1 cellular context compared by ENCODE assay signal in genomic region chr22:24175160-24175808, GRCh38.
TF ChIP-seq lines count a peak whose summit lies in the region.

No MANE protein-coding gene starts in this region.

TF ChIP-seq in K562, 482 proteins besides CTCF, POLR2A, EP300 and RAD21 (continued from another document and continues in another):
- TF ChIP-seq RCOR1 (IDR thresholded peaks at IDR 0.05; ENCODE audit: borderline replicate concordance in 1 of 2, low read depth in 2 of 2, low read length in 2 of 2) (0 out of 4 replicates have a peak, but pooled peaks of 1 of the 2 experiments have one; percentile 52), TFAM (CRISPR knock-in tag; conservative IDR thresholded peaks at IDR 0.05) (no peak), POLR2G (IDR thresholded peaks at IDR 0.05; ENCODE audit: low read depth, low read length) (peak; percentile 44; the same call in 1 of the 2 replicates), STAG1 (CRISPR knock-in tag; IDR thresholded peaks at IDR 0.05; ENCODE audit: borderline replicate concordance) (peak; percentile 72; the same call in 1 of the 2 replicates), BRF2 (IDR thresholded peaks at IDR 0.05; ENCODE audit: borderline replicate concordance, insufficient read depth, insufficient read length) (no peak), PHF8 (IDR thresholded peaks at IDR 0.05; ENCODE audit: borderline replicate concordance, low read length) (no peak), CTBP1 (IDR thresholded peaks at IDR 0.05; ENCODE audit: borderline replicate concordance) (no peak), ZNF407 (IDR thresholded peaks at IDR 0.05; ENCODE audit: low read depth) (no peak), NFIC (IDR thresholded peaks at IDR 0.05) (0 out of 2 replicates have a peak, but pooled peaks have one; percentile 18), CHD2 (IDR thresholded peaks at IDR 0.05; ENCODE audit: low read depth, low read length) (no peak), ETV6 (IDR thresholded peaks at IDR 0.05; ENCODE audit: borderline replicate concordance in 1 of 2, low read depth in 2 of 2, low read length in 1 of 2) (no peak), ETV6 (CRISPR knock-in tag; IDR thresholded peaks at IDR 0.05; ENCODE audit: borderline replicate concordance) (no peak), YBX1 (IDR thresholded peaks at IDR 0.05) (no peak), HCFC1 (IDR thresholded peaks at IDR 0.05; ENCODE audit: low read depth, low read length) (no peak), ZNF76 (CRISPR knock-in tag; IDR thresholded peaks at IDR 0.05; ENCODE audit: borderline replicate concordance) (no peak), ZNF121 (CRISPR knock-in tag; conservative IDR thresholded peaks at IDR 0.05) (no peak), ZNF431 (CRISPR knock-in tag; IDR thresholded peaks at IDR 0.05) (no peak), BACH1 (tag; IDR thresholded peaks at IDR 0.05) (no peak), MBD2 (IDR thresholded peaks at IDR 0.05; ENCODE audit: borderline replicate concordance, low read depth) (no peak), KAT8 (IDR thresholded peaks at IDR 0.05; ENCODE audit: low read depth) (no peak), E4F1 (CRISPR knock-in tag; IDR thresholded peaks at IDR 0.05; ENCODE audit: borderline replicate concordance) (no peak), BHLHE40 (IDR thresholded peaks at IDR 0.05; ENCODE audit: low read length) (no peak)
- TF ChIP-seq, protein P1, sequence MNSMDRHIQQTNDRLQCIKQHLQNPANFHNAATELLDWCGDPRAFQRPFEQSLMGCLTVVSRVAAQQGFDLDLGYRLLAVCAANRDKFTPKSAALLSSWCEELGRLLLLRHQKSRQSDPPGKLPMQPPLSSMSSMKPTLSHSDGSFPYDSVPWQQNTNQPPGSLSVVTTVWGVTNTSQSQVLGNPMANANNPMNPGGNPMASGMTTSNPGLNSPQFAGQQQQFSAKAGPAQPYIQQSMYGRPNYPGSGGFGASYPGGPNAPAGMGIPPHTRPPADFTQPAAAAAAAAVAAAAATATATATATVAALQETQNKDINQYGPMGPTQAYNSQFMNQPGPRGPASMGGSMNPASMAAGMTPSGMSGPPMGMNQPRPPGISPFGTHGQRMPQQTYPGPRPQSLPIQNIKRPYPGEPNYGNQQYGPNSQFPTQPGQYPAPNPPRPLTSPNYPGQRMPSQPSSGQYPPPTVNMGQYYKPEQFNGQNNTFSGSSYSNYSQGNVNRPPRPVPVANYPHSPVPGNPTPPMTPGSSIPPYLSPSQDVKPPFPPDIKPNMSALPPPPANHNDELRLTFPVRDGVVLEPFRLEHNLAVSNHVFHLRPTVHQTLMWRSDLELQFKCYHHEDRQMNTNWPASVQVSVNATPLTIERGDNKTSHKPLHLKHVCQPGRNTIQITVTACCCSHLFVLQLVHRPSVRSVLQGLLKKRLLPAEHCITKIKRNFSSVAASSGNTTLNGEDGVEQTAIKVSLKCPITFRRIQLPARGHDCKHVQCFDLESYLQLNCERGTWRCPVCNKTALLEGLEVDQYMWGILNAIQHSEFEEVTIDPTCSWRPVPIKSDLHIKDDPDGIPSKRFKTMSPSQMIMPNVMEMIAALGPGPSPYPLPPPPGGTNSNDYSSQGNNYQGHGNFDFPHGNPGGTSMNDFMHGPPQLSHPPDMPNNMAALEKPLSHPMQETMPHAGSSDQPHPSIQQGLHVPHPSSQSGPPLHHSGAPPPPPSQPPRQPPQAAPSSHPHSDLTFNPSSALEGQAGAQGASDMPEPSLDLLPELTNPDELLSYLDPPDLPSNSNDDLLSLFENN (IDR thresholded peaks at IDR 0.05; ENCODE audit: low read depth in 2 of 2, low read length in 2 of 2) = no peak
- TF ChIP-seq, protein P2, sequence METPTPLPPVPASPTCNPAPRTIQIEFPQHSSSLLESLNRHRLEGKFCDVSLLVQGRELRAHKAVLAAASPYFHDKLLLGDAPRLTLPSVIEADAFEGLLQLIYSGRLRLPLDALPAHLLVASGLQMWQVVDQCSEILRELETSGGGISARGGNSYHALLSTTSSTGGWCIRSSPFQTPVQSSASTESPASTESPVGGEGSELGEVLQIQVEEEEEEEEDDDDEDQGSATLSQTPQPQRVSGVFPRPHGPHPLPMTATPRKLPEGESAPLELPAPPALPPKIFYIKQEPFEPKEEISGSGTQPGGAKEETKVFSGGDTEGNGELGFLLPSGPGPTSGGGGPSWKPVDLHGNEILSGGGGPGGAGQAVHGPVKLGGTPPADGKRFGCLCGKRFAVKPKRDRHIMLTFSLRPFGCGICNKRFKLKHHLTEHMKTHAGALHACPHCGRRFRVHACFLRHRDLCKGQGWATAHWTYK (CRISPR knock-in tag; IDR thresholded peaks at IDR 0.05) = no peak
- TF ChIP-seq, protein P3, sequence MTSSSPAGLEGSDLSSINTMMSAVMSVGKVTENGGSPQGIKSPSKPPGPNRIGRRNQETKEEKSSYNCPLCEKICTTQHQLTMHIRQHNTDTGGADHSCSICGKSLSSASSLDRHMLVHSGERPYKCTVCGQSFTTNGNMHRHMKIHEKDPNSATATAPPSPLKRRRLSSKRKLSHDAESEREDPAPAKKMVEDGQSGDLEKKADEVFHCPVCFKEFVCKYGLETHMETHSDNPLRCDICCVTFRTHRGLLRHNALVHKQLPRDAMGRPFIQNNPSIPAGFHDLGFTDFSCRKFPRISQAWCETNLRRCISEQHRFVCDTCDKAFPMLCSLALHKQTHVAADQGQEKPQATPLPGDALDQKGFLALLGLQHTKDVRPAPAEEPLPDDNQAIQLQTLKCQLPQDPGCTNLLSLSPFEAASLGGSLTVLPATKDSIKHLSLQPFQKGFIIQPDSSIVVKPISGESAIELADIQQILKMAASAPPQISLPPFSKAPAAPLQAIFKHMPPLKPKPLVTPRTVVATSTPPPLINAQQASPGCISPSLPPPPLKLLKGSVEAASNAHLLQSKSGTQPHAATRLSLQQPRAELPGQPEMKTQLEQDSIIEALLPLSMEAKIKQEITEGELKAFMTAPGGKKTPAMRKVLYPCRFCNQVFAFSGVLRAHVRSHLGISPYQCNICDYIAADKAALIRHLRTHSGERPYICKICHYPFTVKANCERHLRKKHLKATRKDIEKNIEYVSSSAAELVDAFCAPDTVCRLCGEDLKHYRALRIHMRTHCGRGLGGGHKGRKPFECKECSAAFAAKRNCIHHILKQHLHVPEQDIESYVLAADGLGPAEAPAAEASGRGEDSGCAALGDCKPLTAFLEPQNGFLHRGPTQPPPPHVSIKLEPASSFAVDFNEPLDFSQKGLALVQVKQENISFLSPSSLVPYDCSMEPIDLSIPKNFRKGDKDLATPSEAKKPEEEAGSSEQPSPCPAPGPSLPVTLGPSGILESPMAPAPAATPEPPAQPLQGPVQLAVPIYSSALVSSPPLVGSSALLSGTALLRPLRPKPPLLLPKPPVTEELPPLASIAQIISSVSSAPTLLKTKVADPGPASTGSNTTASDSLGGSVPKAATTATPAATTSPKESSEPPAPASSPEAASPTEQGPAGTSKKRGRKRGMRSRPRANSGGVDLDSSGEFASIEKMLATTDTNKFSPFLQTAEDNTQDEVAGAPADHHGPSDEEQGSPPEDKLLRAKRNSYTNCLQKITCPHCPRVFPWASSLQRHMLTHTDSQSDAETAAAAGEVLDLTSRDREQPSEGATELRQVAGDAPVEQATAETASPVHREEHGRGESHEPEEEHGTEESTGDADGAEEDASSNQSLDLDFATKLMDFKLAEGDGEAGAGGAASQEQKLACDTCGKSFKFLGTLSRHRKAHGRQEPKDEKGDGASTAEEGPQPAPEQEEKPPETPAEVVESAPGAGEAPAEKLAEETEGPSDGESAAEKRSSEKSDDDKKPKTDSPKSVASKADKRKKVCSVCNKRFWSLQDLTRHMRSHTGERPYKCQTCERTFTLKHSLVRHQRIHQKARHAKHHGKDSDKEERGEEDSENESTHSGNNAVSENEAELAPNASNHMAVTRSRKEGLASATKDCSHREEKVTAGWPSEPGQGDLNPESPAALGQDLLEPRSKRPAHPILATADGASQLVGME (CRISPR knock-in tag; IDR thresholded peaks at IDR 0.05) = no peak
- TF ChIP-seq, protein P4, sequence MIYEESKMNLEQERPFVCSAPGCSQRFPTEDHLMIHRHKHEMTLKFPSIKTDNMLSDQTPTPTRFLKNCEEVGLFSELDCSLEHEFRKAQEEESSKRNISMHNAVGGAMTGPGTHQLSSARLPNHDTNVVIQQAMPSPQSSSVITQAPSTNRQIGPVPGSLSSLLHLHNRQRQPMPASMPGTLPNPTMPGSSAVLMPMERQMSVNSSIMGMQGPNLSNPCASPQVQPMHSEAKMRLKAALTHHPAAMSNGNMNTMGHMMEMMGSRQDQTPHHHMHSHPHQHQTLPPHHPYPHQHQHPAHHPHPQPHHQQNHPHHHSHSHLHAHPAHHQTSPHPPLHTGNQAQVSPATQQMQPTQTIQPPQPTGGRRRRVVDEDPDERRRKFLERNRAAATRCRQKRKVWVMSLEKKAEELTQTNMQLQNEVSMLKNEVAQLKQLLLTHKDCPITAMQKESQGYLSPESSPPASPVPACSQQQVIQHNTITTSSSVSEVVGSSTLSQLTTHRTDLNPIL (CRISPR knock-in tag; IDR thresholded peaks at IDR 0.05) = no peak
- TF ChIP-seq, protein P5, sequence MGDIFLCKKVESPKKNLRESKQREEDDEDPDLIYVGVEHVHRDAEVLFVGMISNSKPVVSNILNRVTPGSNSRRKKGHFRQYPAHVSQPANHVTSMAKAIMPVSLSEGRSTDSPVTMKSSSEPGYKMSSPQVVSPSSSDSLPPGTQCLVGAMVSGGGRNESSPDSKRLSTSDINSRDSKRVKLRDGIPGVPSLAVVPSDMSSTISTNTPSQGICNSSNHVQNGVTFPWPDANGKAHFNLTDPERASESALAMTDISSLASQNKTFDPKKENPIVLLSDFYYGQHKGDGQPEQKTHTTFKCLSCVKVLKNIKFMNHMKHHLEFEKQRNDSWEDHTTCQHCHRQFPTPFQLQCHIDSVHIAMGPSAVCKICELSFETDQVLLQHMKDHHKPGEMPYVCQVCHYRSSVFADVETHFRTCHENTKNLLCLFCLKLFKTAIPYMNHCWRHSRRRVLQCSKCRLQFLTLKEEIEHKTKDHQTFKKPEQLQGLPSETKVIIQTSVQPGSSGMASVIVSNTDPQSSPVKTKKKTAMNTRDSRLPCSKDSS (IDR thresholded peaks at IDR 0.05; ENCODE audit: low read depth, partially characterized antibody) = no peak
